1 cellular context compared by ENCODE assay signal in genomic region chr6:84767591-84768201, GRCh38.
TF ChIP-seq lines count a peak whose summit lies in the region.

No MANE protein-coding gene starts in this region.

TF ChIP-seq in H1, 55 proteins besides CTCF, POLR2A, EP300 and RAD21:
- no peak for TF ChIP-seq RXRA (IDR thresholded peaks at IDR 0.05; ENCODE audit: insufficient read depth, low read depth, low read length)
- no peak for TF ChIP-seq SRF (IDR thresholded peaks at IDR 0.05; ENCODE audit: low read depth, low read length)
- TF ChIP-seq JUN (IDR thresholded peaks at IDR 0.05; ENCODE audit: low read depth, low read length) = no peak
- TF ChIP-seq RNF2 (IDR thresholded peaks at IDR 0.05; ENCODE audit: borderline replicate concordance, low read depth, low read length, missing control alignments, poor library complexity, severe bottlenecking) = no peak
- no peak for TF ChIP-seq SIX5 (IDR thresholded peaks at IDR 0.05; ENCODE audit: low read depth, low read length)
- TF ChIP-seq BCL11A (IDR thresholded peaks at IDR 0.05; ENCODE audit: low read depth in 2 of 2, low read length in 2 of 2) = no peak
- TF ChIP-seq RFX5 (IDR thresholded peaks at IDR 0.05; ENCODE audit: borderline replicate concordance, low read depth, low read length) = no peak
- no peak for TF ChIP-seq CEBPB (IDR thresholded peaks at IDR 0.05; ENCODE audit: low read depth, low read length)
TF ChIP-seq in H1: peak in this region for 0.
